Comparison of ENCODE assay signal across 8 cellular contexts in the genomic region with DNA sequence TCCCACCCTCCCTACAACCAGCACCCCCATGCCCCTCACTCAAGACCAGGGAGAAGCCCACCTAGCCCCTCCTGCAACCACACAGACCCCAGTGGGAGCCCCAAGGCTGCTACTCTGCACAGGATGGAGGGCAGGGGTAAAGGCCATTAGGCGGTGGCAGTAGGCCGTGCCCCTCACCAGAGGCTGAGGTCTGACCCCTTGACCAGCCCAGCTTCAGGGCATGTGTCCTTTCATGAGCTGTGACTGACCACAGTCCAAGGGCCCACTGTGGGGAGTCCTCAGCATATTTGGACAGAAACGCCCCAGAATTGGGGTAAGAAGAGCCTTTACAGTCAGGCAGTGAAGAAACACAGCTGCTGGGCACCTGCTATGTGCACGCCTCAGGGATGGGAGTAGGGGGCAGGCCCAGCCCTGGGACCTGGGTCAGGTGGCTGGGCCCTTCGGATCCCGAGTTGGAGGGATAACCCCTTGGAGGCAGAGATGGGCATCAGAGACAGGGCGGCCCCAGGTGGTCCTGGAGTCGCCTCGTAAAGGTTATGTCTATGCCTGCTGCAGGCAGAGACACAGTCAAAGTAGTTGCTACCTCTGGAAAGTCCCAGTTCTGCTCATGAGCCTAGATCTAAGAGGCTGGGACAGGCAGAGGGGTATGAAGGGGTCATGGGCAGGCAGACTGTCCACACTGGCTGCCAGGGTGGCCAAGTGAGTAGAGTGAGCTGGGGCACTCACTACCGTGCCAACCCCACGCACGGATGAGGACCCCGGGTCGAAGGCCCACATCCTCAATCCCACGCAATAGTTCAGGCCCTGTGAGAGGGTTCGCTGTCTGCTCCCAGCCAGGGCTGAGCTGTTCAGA. TPM values are rescaled to one million over a fixed set of nuclear protein-coding genes. Genes with fewer than 3 reads are reported as not detected.
DNase-seq lines count a peak whose midpoint lies in the region; ATAC-seq lines count a peak whose summit lies in the region.

No MANE protein-coding gene starts in this region.

- H3K27me3 Mint-ChIP-seq in activated T-cell treated with anti-CD3 and anti-CD28 coated beads, Interleukin-2, amount 50 U/mL, for 72 hours (ENCODE audit: low read depth): no peaks in the 10 kb centered on the region

- no peaks in the 10 kb centered on the region for H3K27me3 ChIP-seq in H7 (ENCODE audit: control insufficient read depth, insufficient read depth, low read length)

- peak overlapping the region; percentile 96 for H3K4me3 Mint-ChIP-seq in activated T-cell treated with anti-CD3 and anti-CD28 coated beads, Interleukin-2, amount 50 U/mL, for 72 hours

- no peak for ATAC-seq in activated T-cell treated with anti-CD3 and anti-CD28 coated beads, Interleukin-2, amount 50 U/mL, for 72 hours (replicated peaks in 1 of 2)
- ATAC-seq in HG03159 (IDR thresholded peaks at IDR 0.05; ENCODE audit: unreplicated experiment): no peak
- no peak for ATAC-seq in GM18861 (IDR thresholded peaks at IDR 0.05; ENCODE audit: unreplicated experiment)

- peaks cover 3 to 21% of the 10 kb centered on the region in 2 donors for H3K36me3 Mint-ChIP-seq in activated T-cell treated with anti-CD3 and anti-CD28 coated beads, Interleukin-2, amount 50 U/mL, for 72 hours (ENCODE audit: insufficient read depth in 2 of 2)

- H3K27ac Mint-ChIP-seq in activated T-cell treated with anti-CD3 and anti-CD28 coated beads, Interleukin-2, amount 50 U/mL, for 72 hours: peak overlapping the region; percentile 97

- H3K4me3 ChIP-seq in H7 (ENCODE audit: insufficient read depth, low read depth, low read length) (peak overlapping the region; percentile 85), iPS-11a (ENCODE audit: low read depth, low read length) (peak overlapping the region; percentile 89)

- peaks cover 10% of the 10 kb centered on the region for H3K36me3 ChIP-seq in H7 (replicated peaks; ENCODE audit: control insufficient read depth, insufficient read depth, low read length)

- H3K9me3 Mint-ChIP-seq in activated T-cell treated with anti-CD3 and anti-CD28 coated beads, Interleukin-2, amount 50 U/mL, for 72 hours: no peaks in the 10 kb centered on the region

- DNase-seq in H7: no peak
- peak; percentile 25 to 32 for DNase-seq in activated T-cell treated with anti-CD3 and anti-CD28 coated beads, Interleukin-2, amount 50 U/mL, for 72 hours
- peak; percentile 45 for DNase-seq in stimulated activated CD4-positive, alpha-beta T cell treated with anti-CD3 and anti-CD28 coated beads, Interleukin-4, amount 100 ng/mL, for 24 hours
- no peak for DNase-seq in epidermal melanocyte (ENCODE audit: insufficient read length, low spot score)
- DNase-seq in NCI-H1694 (lab: John Stamatoyannopoulos, UW): no peak

- H3K4me1 Mint-ChIP-seq in activated T-cell treated with anti-CD3 and anti-CD28 coated beads, Interleukin-2, amount 50 U/mL, for 72 hours (ENCODE audit: low read depth): peaks cover 40% of the 10 kb centered on the region

RNA-seq across cellular contexts. Expression of a gene that starts 1.5 kb away (rescaled TPM):
- 2,794 and 2,937 TPM in 2 replicates for total RNA-seq in H7 (2014; rRNA removed; shearing (Covaris generic))
- 1,000 to 10,000 TPM; 1,499 to 1,539 TPM for total RNA-seq in activated T-cell treated with anti-CD3 and anti-CD28 coated beads, Interleukin-2, amount 50 U/mL, for 72 hours

RNA-seq across cellular contexts. Expression of a gene that starts 4.7 kb away (rescaled TPM):
- total RNA-seq in H7 (2014; rRNA removed; shearing (Covaris generic)): 4.4 and 7.7 TPM in 2 replicates
- 1 to 10 TPM; 2.3 to 3.0 TPM for total RNA-seq in activated T-cell treated with anti-CD3 and anti-CD28 coated beads, Interleukin-2, amount 50 U/mL, for 72 hours

RNA-seq across cellular contexts. Expression of a gene that starts 9.9 kb away (rescaled TPM):
- total RNA-seq in H7 (2014; rRNA removed; shearing (Covaris generic)): 0.70 TPM in 1 of 2 replicates, not detected in the other
- 1 to 10 TPM in 1 of 2 donors, under 1 TPM in 1; 0.58 to 1.5 TPM for total RNA-seq in activated T-cell treated with anti-CD3 and anti-CD28 coated beads, Interleukin-2, amount 50 U/mL, for 72 hours

RNA-seq across cellular contexts. Expression of a gene that starts 22.9 kb away (rescaled TPM):
- 3.7 and 10.2 TPM in 2 replicates for total RNA-seq in H7 (2014; rRNA removed; shearing (Covaris generic))
- total RNA-seq in activated T-cell treated with anti-CD3 and anti-CD28 coated beads, Interleukin-2, amount 50 U/mL, for 72 hours: 10 to 100 TPM in 1 of 2 donors, 1 to 10 TPM in 1; 7.5 to 10.4 TPM

RNA-seq across cellular contexts. Expression of a gene that starts 23.0 kb away (rescaled TPM):
- total RNA-seq in H7 (2014; rRNA removed; shearing (Covaris generic)): 3.0 and 3.2 TPM in 2 replicates
- 1 to 10 TPM; 1.5 to 2.4 TPM for total RNA-seq in activated T-cell treated with anti-CD3 and anti-CD28 coated beads, Interleukin-2, amount 50 U/mL, for 72 hours

Comparison
In these comparisons a context has a peak if more than half of its experiments do, and no peak if none do; other contexts are left out.
1. DNase-seq: peak in activated T-cell treated with anti-CD3 and anti-CD28 coated beads, Interleukin-2, amount 50 U/mL, for 72 hours (2 of 2) and stimulated activated CD4-positive, alpha-beta T cell treated with anti-CD3 and anti-CD28 coated beads, Interleukin-4, amount 100 ng/mL, for 24 hours (single experiment); none in H7 (single experiment), epidermal melanocyte (single experiment) and NCI-H1694 (single experiment).